1 cellular context compared by ENCODE assay signal in the genomic region with DNA sequence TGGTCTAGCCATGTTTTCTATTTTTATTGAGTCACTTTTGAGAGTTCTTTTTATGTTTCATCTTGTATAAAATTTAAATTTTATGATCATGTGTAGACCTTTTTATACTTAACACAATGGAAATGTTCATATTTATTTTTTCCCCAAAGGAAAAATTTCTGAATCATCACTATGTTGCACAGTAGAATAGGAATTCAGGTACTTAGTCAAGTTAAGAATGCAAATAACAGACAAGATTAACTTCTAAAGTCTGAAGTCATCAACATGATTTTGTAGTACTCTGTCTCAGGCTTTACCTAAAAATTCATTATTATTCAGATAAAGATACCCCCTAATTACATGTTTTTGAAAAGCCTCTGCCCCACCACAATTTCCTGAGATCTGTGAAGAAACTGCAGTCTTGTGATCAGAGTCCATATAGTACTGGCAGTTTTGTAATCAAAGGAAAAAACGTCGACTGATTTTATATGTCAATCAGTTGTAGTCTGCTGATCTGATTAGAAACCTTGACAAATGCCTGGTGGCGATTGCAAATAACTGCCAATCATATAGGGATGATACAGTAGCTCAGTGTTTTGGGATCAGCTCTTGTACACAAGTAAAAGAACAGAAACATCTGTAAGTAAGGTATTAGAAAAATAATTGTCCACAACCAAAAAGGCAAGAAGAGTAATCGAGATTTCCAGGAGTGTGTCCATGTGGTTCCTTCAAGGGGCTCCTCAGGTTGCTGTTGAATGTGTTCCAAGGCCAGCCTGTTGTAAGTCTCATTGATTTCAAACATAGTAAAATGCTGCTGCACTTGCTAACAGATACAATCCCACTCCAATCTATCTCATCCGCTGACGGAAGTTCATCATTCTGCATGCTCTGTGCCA.
TF ChIP-seq lines count a peak whose summit lies in the region.

No MANE protein-coding gene starts in this region.

TF ChIP-seq in IMR-90, 13 proteins besides CTCF, POLR2A, EP300 and RAD21:
- no peak for TF ChIP-seq FOS (IDR thresholded peaks at IDR 0.05; ENCODE audit: low read depth, low read length)
- no peak for TF ChIP-seq MAFK (IDR thresholded peaks at IDR 0.05; ENCODE audit: low read depth, low read length)
- TF ChIP-seq, protein P1, sequence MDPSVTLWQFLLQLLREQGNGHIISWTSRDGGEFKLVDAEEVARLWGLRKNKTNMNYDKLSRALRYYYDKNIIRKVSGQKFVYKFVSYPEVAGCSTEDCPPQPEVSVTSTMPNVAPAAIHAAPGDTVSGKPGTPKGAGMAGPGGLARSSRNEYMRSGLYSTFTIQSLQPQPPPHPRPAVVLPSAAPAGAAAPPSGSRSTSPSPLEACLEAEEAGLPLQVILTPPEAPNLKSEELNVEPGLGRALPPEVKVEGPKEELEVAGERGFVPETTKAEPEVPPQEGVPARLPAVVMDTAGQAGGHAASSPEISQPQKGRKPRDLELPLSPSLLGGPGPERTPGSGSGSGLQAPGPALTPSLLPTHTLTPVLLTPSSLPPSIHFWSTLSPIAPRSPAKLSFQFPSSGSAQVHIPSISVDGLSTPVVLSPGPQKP (IDR thresholded peaks at IDR 0.05; ENCODE audit: borderline replicate concordance, low read depth, low read length): no peak
- no peak for TF ChIP-seq BHLHE40 (IDR thresholded peaks at IDR 0.05; ENCODE audit: low read depth, low read length)
- no peak for TF ChIP-seq SMC3 (IDR thresholded peaks at IDR 0.05; ENCODE audit: low read depth, low read length)
- TF ChIP-seq, protein P2, sequence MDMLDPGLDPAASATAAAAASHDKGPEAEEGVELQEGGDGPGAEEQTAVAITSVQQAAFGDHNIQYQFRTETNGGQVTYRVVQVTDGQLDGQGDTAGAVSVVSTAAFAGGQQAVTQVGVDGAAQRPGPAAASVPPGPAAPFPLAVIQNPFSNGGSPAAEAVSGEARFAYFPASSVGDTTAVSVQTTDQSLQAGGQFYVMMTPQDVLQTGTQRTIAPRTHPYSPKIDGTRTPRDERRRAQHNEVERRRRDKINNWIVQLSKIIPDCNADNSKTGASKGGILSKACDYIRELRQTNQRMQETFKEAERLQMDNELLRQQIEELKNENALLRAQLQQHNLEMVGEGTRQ (IDR thresholded peaks at IDR 0.05; ENCODE audit: low read depth, low read length): no peak
- no peak for TF ChIP-seq CHD1 (IDR thresholded peaks at IDR 0.05; ENCODE audit: low read depth, low read length)
- TF ChIP-seq NFE2L2 (IDR thresholded peaks at IDR 0.05; ENCODE audit: low read depth, low read length): no peak
- no peak for TF ChIP-seq RFX5 (IDR thresholded peaks at IDR 0.05; ENCODE audit: low read depth, low read length)
- TF ChIP-seq CEBPB (IDR thresholded peaks at IDR 0.05; ENCODE audit: low read depth, low read length): no peak
- TF ChIP-seq MXI1 (IDR thresholded peaks at IDR 0.05; ENCODE audit: borderline replicate concordance, low read depth, low read length): no peak
- no peak for TF ChIP-seq MAZ (IDR thresholded peaks at IDR 0.05; ENCODE audit: borderline replicate concordance, low read depth, low read length)
- TF ChIP-seq RCOR1 (IDR thresholded peaks at IDR 0.05; ENCODE audit: insufficient replicate concordance, low read length): no peak
